Comparison of ENCODE assay signal across 1 cellular context in genomic region chr18:67199993-67200617, GRCh38.
TF ChIP-seq lines count a peak whose summit lies in the region.

No MANE protein-coding gene starts in this region.

TF ChIP-seq in neural cell, 6 proteins besides CTCF, POLR2A, EP300 and RAD21:
- TF ChIP-seq TAF1 (IDR thresholded peaks at IDR 0.05; ENCODE audit: low read depth) (no peak), SMC3 (conservative IDR thresholded peaks at IDR 0.05; ENCODE audit: poor library complexity) (peak; percentile 91)
TF ChIP-seq in neural cell: peak in this region for 1.
